Comparison of ENCODE assay signal across 35 cellular contexts in the genomic region with DNA sequence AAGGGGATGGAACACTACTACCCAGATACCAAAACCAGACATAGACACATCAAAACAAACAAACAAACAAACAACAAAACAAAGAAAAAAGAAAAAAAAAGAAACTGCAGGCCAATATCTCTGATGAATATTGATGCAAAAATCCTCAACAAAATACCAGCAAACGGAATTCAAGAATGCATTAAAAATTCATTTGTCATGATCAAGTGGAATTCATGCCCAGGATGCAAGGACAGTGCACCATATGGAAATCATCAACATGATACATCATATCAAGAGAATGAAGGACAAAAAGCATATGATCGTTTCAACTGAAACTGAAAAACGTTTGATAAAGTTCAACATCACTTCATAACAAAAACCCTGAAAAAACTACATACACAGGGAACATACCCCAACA. TPM values are rescaled to one million over a fixed set of nuclear protein-coding genes. Genes with fewer than 3 reads are reported as not detected.
"Had no signal": no experiment of that assay in that cellular context is flagged by ENCODE, and none has a peak within 500 bp of the region (broad histone marks: within the 10 kb centered on the region; RNA-seq: fewer than 3 reads in every experiment).

No MANE protein-coding gene starts in this region.

- H3K9me3 ChIP-seq: adrenal gland, body of pancreas, esophagus muscularis mucosa, gastrocnemius medialis had no signal

- H3K4me3 ChIP-seq: adrenal gland, body of pancreas, breast epithelium, cardiac muscle cell, coronary artery, dorsolateral prefrontal cortex, esophagus muscularis mucosa, gastrocnemius medialis, heart left ventricle had no signal

- ATAC-seq: activated CD8-positive, alpha-beta T cell treated with anti-CD3 and anti-CD28 coated beads for 36 hours; activated naive CD8-positive, alpha-beta T cell treated with anti-CD3 and anti-CD28 coated beads, Interleukin-2, amount 50 U/mL, for 24 hours; activated T-cell treated with anti-CD3 and anti-CD28 coated beads, Interleukin-2, amount 50 U/mL, for 4 hours; activated T-helper 17 cell treated with anti-CD3 and anti-CD28 coated beads, Interleukin-2, amount 50 U/mL, for 72 hours; body of pancreas; foreskin keratinocyte; gastrocnemius medialis; heart left ventricle had no signal

- H3K27ac ChIP-seq: adrenal gland, body of pancreas, breast epithelium, cardiac muscle cell, coronary artery, dorsolateral prefrontal cortex, esophagus muscularis mucosa, foreskin keratinocyte, gastrocnemius medialis, heart left ventricle had no signal

- H3K36me3 ChIP-seq: adrenal gland, breast epithelium, cardiac muscle cell, esophagus muscularis mucosa, gastrocnemius medialis, heart left ventricle had no signal

- H3K27ac Mint-ChIP-seq: activated CD8-positive, alpha-beta T cell treated with anti-CD3 and anti-CD28 coated beads for 36 hours; activated naive CD4-positive, alpha-beta T cell treated with anti-CD3 and anti-CD28 coated beads, Interleukin-2, amount 50 U/mL, for 24 hours; activated naive CD8-positive, alpha-beta T cell treated with anti-CD3 and anti-CD28 coated beads for 36 hours; activated naive CD8-positive, alpha-beta T cell treated with anti-CD3 and anti-CD28 coated beads, Interleukin-2, amount 50 U/mL, for 24 hours; activated T-helper 17 cell treated with anti-CD3 and anti-CD28 coated beads, Interleukin-2, amount 50 U/mL, for 72 hours; dendritic cell treated with granulocyte-macrophage colony-stimulating factor and Interleukin-4, amounts not matched to agents 40 ng/mL and 50 ng/mL, for 4 days; endodermal cell had no signal

- H3K4me1 ChIP-seq: adrenal gland, foreskin keratinocyte had no signal

- DNase-seq: activated CD4-positive, alpha-beta T cell treated with anti-CD3 and anti-CD28 coated beads for 1 hour; activated CD4-positive, alpha-beta T cell treated with anti-CD3 and anti-CD28 coated beads for 4 hours; activated CD4-positive, alpha-beta T cell treated with anti-CD3 and anti-CD28 coated beads, Interleukin-2, amount 50 U/mL, for 1 hour; activated CD4-positive, alpha-beta T cell treated with anti-CD3 and anti-CD28 coated beads, Interleukin-2, amount 50 U/mL, for 48 hours; activated CD8-positive, alpha-beta memory T cell treated with anti-CD3 and anti-CD28 coated beads for 24 hours; activated CD8-positive, alpha-beta T cell treated with anti-CD3 and anti-CD28 coated beads for 36 hours; activated effector memory CD4-positive, alpha-beta T cell treated with Interleukin-2 at 50 U/mL for 16 hours; activated gamma-delta T cell treated with Interleukin-2 at 50 U/mL for 16 hours; activated naive CD4-positive, alpha-beta T cell treated with Interleukin-2 at 50 U/mL for 16 hours; activated naive CD8-positive, alpha-beta T cell treated with anti-CD3 and anti-CD28 coated beads for 36 hours; activated naive CD8-positive, alpha-beta T cell treated with anti-CD3 and anti-CD28 coated beads, Interleukin-2, amount 50 U/mL, for 24 hours; activated T-cell treated with anti-CD3 and anti-CD28 coated beads, Interleukin-2, amount 50 U/mL, for 4 hours; adrenal gland; amygdala; aorta; body of pancreas; central memory CD4-positive, alpha-beta T cell; cerebellar nuclear complex; dorsolateral prefrontal cortex; effector memory CD4-positive, alpha-beta T cell; endodermal cell; erythroblast; foreskin keratinocyte; gastrocnemius medialis; glutamatergic neuron; heart left ventricle; T-helper 2 cell had no signal

- H3K27me3 Mint-ChIP-seq: activated naive CD4-positive, alpha-beta T cell treated with anti-CD3 and anti-CD28 coated beads, Interleukin-2, amount 50 U/mL, for 24 hours; activated T-helper 17 cell treated with anti-CD3 and anti-CD28 coated beads, Interleukin-2, amount 50 U/mL, for 72 hours; dendritic cell treated with granulocyte-macrophage colony-stimulating factor and Interleukin-4, amounts not matched to agents 40 ng/mL and 50 ng/mL, for 4 days had no signal

- H3K4me3 Mint-ChIP-seq: activated CD8-positive, alpha-beta T cell treated with anti-CD3 and anti-CD28 coated beads for 36 hours; activated naive CD4-positive, alpha-beta T cell treated with anti-CD3 and anti-CD28 coated beads, Interleukin-2, amount 50 U/mL, for 24 hours; activated naive CD8-positive, alpha-beta T cell treated with anti-CD3 and anti-CD28 coated beads for 36 hours; activated naive CD8-positive, alpha-beta T cell treated with anti-CD3 and anti-CD28 coated beads, Interleukin-2, amount 50 U/mL, for 24 hours; activated T-cell treated with anti-CD3 and anti-CD28 coated beads, Interleukin-2, amount 50 U/mL, for 4 hours; activated T-helper 17 cell treated with anti-CD3 and anti-CD28 coated beads, Interleukin-2, amount 50 U/mL, for 72 hours; dendritic cell treated with granulocyte-macrophage colony-stimulating factor and Interleukin-4, amounts not matched to agents 40 ng/mL and 50 ng/mL, for 4 days; endodermal cell had no signal

- H3K4me1 Mint-ChIP-seq: endodermal cell had no signal

RNA-seq across cellular contexts. Expression of gene CEACAM21, which starts 48.9 kb away (rescaled TPM):
- total RNA-seq: fibroblast of lung, foreskin keratinocyte had no signal
- polyA plus RNA-seq: fibroblast of lung, foreskin keratinocyte had no signal
